ENCODE assay signal across 1 cellular context in genomic region chr3:149216195-149216869, GRCh38.
TF ChIP-seq lines count a peak whose summit lies in the region.

No MANE protein-coding gene starts in this region.

TF ChIP-seq in A549, 52 proteins besides CTCF, POLR2A, EP300 and RAD21 (continued from another document):
- TF ChIP-seq, protein P1, sequence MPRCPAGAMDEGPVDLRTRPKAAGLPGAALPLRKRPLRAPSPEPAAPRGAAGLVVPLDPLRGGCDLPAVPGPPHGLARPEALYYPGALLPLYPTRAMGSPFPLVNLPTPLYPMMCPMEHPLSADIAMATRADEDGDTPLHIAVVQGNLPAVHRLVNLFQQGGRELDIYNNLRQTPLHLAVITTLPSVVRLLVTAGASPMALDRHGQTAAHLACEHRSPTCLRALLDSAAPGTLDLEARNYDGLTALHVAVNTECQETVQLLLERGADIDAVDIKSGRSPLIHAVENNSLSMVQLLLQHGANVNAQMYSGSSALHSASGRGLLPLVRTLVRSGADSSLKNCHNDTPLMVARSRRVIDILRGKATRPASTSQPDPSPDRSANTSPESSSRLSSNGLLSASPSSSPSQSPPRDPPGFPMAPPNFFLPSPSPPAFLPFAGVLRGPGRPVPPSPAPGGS (IDR thresholded peaks at IDR 0.05): peak; percentile 83
- TF ChIP-seq RFX5 (IDR thresholded peaks at IDR 0.05) (no peak), HMGXB4 (CRISPR knock-in tag; IDR thresholded peaks at IDR 0.05; ENCODE audit: borderline replicate concordance) (no peak), NR3C1 (IDR thresholded peaks at IDR 0.05) (no peak), ZSCAN20 (CRISPR knock-in tag; IDR thresholded peaks at IDR 0.05) (no peak), FOXS1 (CRISPR knock-in tag; IDR thresholded peaks at IDR 0.05) (no peak), ZC3H11A (IDR thresholded peaks at IDR 0.05) (no peak), REST (IDR thresholded peaks at IDR 0.05) (no peak), HES2 (IDR thresholded peaks at IDR 0.05) (no peak), CHD4 (IDR thresholded peaks at IDR 0.05; ENCODE audit: borderline replicate concordance) (no peak), BHLHE40 (IDR thresholded peaks at IDR 0.05; ENCODE audit: low read depth, low read length) (no peak), KDM5A (IDR thresholded peaks at IDR 0.05) (no peak), MAX (IDR thresholded peaks at IDR 0.05) (0 out of 2 replicates have a peak, but pooled peaks have one; percentile 16)
